In the genomic region with DNA sequence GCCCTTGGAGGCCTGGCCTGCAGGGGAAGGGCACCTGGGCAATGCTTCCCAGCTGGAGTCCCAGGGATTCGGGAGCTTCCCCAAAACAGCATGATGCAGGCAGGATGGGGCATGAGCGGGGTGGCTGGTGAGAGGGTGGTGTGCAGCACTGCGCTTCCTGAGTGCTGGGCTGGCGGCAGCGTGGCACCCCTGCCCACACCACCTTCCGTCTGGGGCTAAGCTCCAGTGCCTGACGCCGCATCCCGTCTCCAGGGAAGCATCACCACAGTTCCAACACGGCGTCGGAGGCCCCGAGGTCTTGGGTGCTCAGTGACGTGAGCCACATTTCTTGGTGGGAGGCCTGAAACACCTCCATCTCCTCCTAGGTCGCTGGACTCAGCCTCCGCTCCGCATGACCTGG, we compare ENCODE assay signal across 19 cellular contexts. TPM values are rescaled to one million over a fixed set of nuclear protein-coding genes. Genes with fewer than 3 reads are reported as not detected.
DNase-seq lines count a peak whose midpoint lies in the region; ATAC-seq, FAIRE-seq and TF ChIP-seq lines count a peak whose summit lies in the region.
"Had no signal": no experiment of that assay in that cellular context is flagged by ENCODE, and none has a peak within 500 bp of the region (broad histone marks: within the 10 kb centered on the region; RNA-seq: fewer than 3 reads in every experiment).

No MANE protein-coding gene starts in this region.

- POLR2A ChIA-PET in GM10248 (lab: Yijun Ruan, JAX) = no interaction called here

- peaks cover 19 to 22% of the 10 kb centered on the region in 2 donors for H3K4me1 Mint-ChIP-seq in immature natural killer cell

- H3K27me3 Mint-ChIP-seq in immature natural killer cell (ENCODE audit: low read depth in 3 of 3) = no peaks in the 10 kb centered on the region
- H3K27me3 Mint-ChIP-seq: activated CD4-positive, alpha-beta T cell treated with anti-CD3 and anti-CD28 coated beads for 36 hours; activated naive CD8-positive, alpha-beta T cell treated with anti-CD3 and anti-CD28 coated beads, Interleukin-2, amount 50 U/mL, for 24 hours had no signal

- H3K4me1 ChIP-seq in left ventricle myocardium inferior = peaks cover 99% of the 10 kb centered on the region
- peaks cover 90 to 95% (median 95%) of the 10 kb centered on the region in 4 donors for H3K4me1 ChIP-seq in esophagus muscularis mucosa
- peaks cover 6 to 98% (median 94%) of the 10 kb centered on the region in 4 donors for H3K4me1 ChIP-seq in sigmoid colon
- H3K4me1 ChIP-seq in pancreas = no peaks in the 10 kb centered on the region

- no peak for ATAC-seq in Right ventricle myocardium inferior
- no peak for ATAC-seq in pancreas
- ATAC-seq: activated CD4-positive, alpha-beta T cell treated with anti-CD3 and anti-CD28 coated beads for 36 hours; activated naive CD8-positive, alpha-beta T cell treated with anti-CD3 and anti-CD28 coated beads, Interleukin-2, amount 50 U/mL, for 24 hours had no signal

- TF ChIP-seq CTCF in left ventricle myocardium inferior (IDR thresholded peaks at IDR 0.05; ENCODE audit: borderline replicate concordance) (no peak), esophagus muscularis mucosa (IDR thresholded peaks at IDR 0.05) (no peak), sigmoid colon (IDR thresholded peaks at IDR 0.05) (no peak), pancreas (IDR thresholded peaks at IDR 0.05) (no peak), GM10248 (IDR thresholded peaks at IDR 0.05; ENCODE audit: control extremely low read depth, extremely low read depth, low read depth, missing control alignments) (no peak)

- FAIRE-seq in pancreas (lab: Jason Lieb, UNC) = no peak

- H3K27ac ChIP-seq in left ventricle myocardium inferior (replicated peaks) (peak overlapping the region; percentile 80), esophagus muscularis mucosa (replicated peaks in 1 of 4) (peak overlapping the region; percentile 91 to 99 (median 96)), sigmoid colon (peak overlapping the region; percentile 92 to 99 (median 98)), pancreas (no peak overlapping the region)
- H3K27ac ChIP-seq: colonic mucosa had no signal

- CTCF ChIA-PET in GM10248 (lab: Yijun Ruan, JAX) = interaction anchor here (1.4 kb wide), 1 partner anchor 71 kb away, joined by 4 read pairs; no protein-coding TSS in a partner anchor

- H3K4me3 Mint-ChIP-seq in immature natural killer cell = no peak overlapping the region
- H3K4me3 Mint-ChIP-seq: activated CD4-positive, alpha-beta T cell treated with anti-CD3 and anti-CD28 coated beads for 36 hours; activated naive CD8-positive, alpha-beta T cell treated with anti-CD3 and anti-CD28 coated beads, Interleukin-2, amount 50 U/mL, for 24 hours; T-helper 2 cell treated with Interferon-gamma antibody and Interleukin-4, amounts not matched to agents 5 μg/mL and 100 μg/mL, for 36 hours had no signal

- H3K9me3 ChIP-seq in left ventricle myocardium inferior (replicated peaks) = no peaks in the 10 kb centered on the region
- no peaks in the 10 kb centered on the region for H3K9me3 ChIP-seq in esophagus muscularis mucosa
- H3K9me3 ChIP-seq in sigmoid colon = no peaks in the 10 kb centered on the region
- no peaks in the 10 kb centered on the region for H3K9me3 ChIP-seq in pancreas
- H3K9me3 ChIP-seq: colonic mucosa, neutrophil, tibial nerve had no signal

- H3K27me3 ChIP-seq in left ventricle myocardium inferior (ENCODE audit: low read depth) = no peaks in the 10 kb centered on the region
- no peaks in the 10 kb centered on the region for H3K27me3 ChIP-seq in esophagus muscularis mucosa
- no peaks in the 10 kb centered on the region for H3K27me3 ChIP-seq in sigmoid colon
- no peaks in the 10 kb centered on the region for H3K27me3 ChIP-seq in pancreas
- H3K27me3 ChIP-seq: colonic mucosa, neutrophil, tibial nerve had no signal

- DNase-seq in left ventricle myocardium inferior (no peak), Right ventricle myocardium inferior (ENCODE audit: missing footprints) (no peak), esophagus muscularis mucosa (ENCODE audit: extremely low spot score) (no peak), sigmoid colon (no peak), pancreas (no peak), immature natural killer cell (no peak), GM10248 (ENCODE audit: extremely low spot score) (no peak)
- no peak for DNase-seq in effector CD8-positive, alpha-beta T cell (lab: John Stamatoyannopoulos, UW)
- DNase-seq: activated CD4-positive, alpha-beta T cell treated with anti-CD3 and anti-CD28 coated beads for 36 hours; activated naive CD8-positive, alpha-beta T cell treated with anti-CD3 and anti-CD28 coated beads, Interleukin-2, amount 50 U/mL, for 24 hours; colonic mucosa; NCI-H187; NCI-H526 treated with DMSO at 0.1 percent for 48 hours; RPMI8226 had no signal

- H3K36me3 Mint-ChIP-seq in immature natural killer cell = no peaks in the 10 kb centered on the region

- no peak for TF ChIP-seq POLR2A in esophagus muscularis mucosa (IDR thresholded peaks at IDR 0.05; ENCODE audit: low read depth)
- no peak for TF ChIP-seq POLR2A in sigmoid colon (IDR thresholded peaks at IDR 0.05)

- TF ChIP-seq EP300 in esophagus muscularis mucosa (IDR thresholded peaks at IDR 0.05) (no peak), sigmoid colon (IDR thresholded peaks at IDR 0.05) (no peak)

- H3K36me3 ChIP-seq in left ventricle myocardium inferior = no peaks in the 10 kb centered on the region
- H3K36me3 ChIP-seq in esophagus muscularis mucosa = peaks cover 0 to 6% (median 0%) of the 10 kb centered on the region in 4 donors
- no peaks in the 10 kb centered on the region for H3K36me3 ChIP-seq in sigmoid colon
- H3K36me3 ChIP-seq in pancreas = no peaks in the 10 kb centered on the region
- H3K36me3 ChIP-seq: colonic mucosa, tibial nerve had no signal

- no peak overlapping the region for H3K4me3 ChIP-seq in left ventricle myocardium inferior
- no peak overlapping the region for H3K4me3 ChIP-seq in esophagus muscularis mucosa
- H3K4me3 ChIP-seq in sigmoid colon = no peak overlapping the region
- H3K4me3 ChIP-seq in pancreas = no peak overlapping the region
- H3K4me3 ChIP-seq: colonic mucosa, lung, tibial nerve had no signal

- WGBS in esophagus muscularis mucosa = 100% methylated on average over 5 of the region's 17 CpGs
- 89 to 95% methylated on average over 17 of the region's 17 CpGs for WGBS in sigmoid colon, 2 donors
- WGBS in pancreas, 2 donors = 91 to 95% methylated on average over 15 to 17 of the region's 17 CpGs

- H3K9me3 Mint-ChIP-seq in immature natural killer cell = no peaks in the 10 kb centered on the region
- H3K9me3 Mint-ChIP-seq: activated naive CD8-positive, alpha-beta T cell treated with anti-CD3 and anti-CD28 coated beads, Interleukin-2, amount 50 U/mL, for 24 hours; T-helper 2 cell treated with Interferon-gamma antibody and Interleukin-4, amounts not matched to agents 5 μg/mL and 100 μg/mL, for 36 hours had no signal

- H3K27ac Mint-ChIP-seq in immature natural killer cell = no peak overlapping the region
- H3K27ac Mint-ChIP-seq: activated CD4-positive, alpha-beta T cell treated with anti-CD3 and anti-CD28 coated beads for 36 hours; activated naive CD8-positive, alpha-beta T cell treated with anti-CD3 and anti-CD28 coated beads, Interleukin-2, amount 50 U/mL, for 24 hours; T-helper 2 cell treated with Interferon-gamma antibody and Interleukin-4, amounts not matched to agents 5 μg/mL and 100 μg/mL, for 36 hours had no signal

- intact Hi-C loops in left ventricle myocardium inferior (cut with micrococcal nuclease) (no loop called here), Right ventricle myocardium inferior (cut with DNase I) (no loop called here), esophagus muscularis mucosa (cut with DNase I) (no loop called here), sigmoid colon (cut with DNase I) (loop anchor here (5.0 kb wide), 1 partner anchor 38 kb away; no protein-coding TSS in a partner anchor), pancreas (cut with DNase I) (no loop called here)

RNA-seq across cellular contexts. Expression of a gene that starts 13.8 kb away (rescaled TPM):
- total RNA-seq in left ventricle myocardium inferior (83.9 TPM), Right ventricle myocardium inferior (88.4 TPM), esophagus muscularis mucosa (100 to 1,000 TPM in 2 of 4 donors, 10 to 100 TPM in 2; 74.9 to 238 (median 130) TPM), sigmoid colon (10 to 100 TPM; 36.4 to 100.0 (median 60.7) TPM), pancreas (10 to 100 TPM in 2 of 6 donors, 1 to 10 TPM in 4; 5.0 to 17.3 (median 8.5) TPM)
- polyA plus RNA-seq in sigmoid colon (10 to 100 TPM in 2 of 3 donors, 1 to 10 TPM in 1; 5.4 to 28.2 (median 10.9) TPM), pancreas (10 to 100 TPM; 34.3 to 39.1 TPM), immature natural killer cell (not detected)

RNA-seq across cellular contexts. Expression of a gene that starts 53.3 kb away (rescaled TPM):
- total RNA-seq in left ventricle myocardium inferior = 2.1 TPM
- 2.0 TPM for total RNA-seq in Right ventricle myocardium inferior
- 1 to 10 TPM; 1.7 to 4.7 (median 3.4) TPM for total RNA-seq in esophagus muscularis mucosa
- 1 to 10 TPM in 3 of 4 donors, not detected in 1; 3.6 to 5.4 (median 4.6) TPM for total RNA-seq in sigmoid colon
- polyA plus RNA-seq in sigmoid colon = 1 to 10 TPM in 2 of 3 donors, not detected in 1; 1.8 to 5.5 TPM
- 1 to 10 TPM in 4 of 6 donors, under 1 TPM in 2; 0.51 to 3.9 (median 1.2) TPM for total RNA-seq in pancreas
- 1 to 10 TPM; 2.6 to 2.7 TPM for polyA plus RNA-seq in pancreas
- polyA plus RNA-seq in immature natural killer cell = not detected
- total RNA-seq: A673; activated CD4-positive, alpha-beta T cell treated with anti-CD3 and anti-CD28 coated beads for 36 hours had no signal

Comparison
In these comparisons a context has a peak if more than half of its experiments do, and no peak if none do; other contexts are left out.
1. H3K27ac ChIP-seq: peak in left ventricle myocardium inferior (single experiment), esophagus muscularis mucosa (4 of 4) and sigmoid colon (4 of 4); none in pancreas (0 of 4).